In genomic region chr10:110007701-110008517, GRCh38 we compare ENCODE assay signal across 8 cellular contexts. TPM values are rescaled to one million over a fixed set of nuclear protein-coding genes. Genes with fewer than 3 reads are reported as not detected.
DNase-seq lines count a peak whose midpoint lies in the region; ATAC-seq and TF ChIP-seq lines count a peak whose summit lies in the region.

A gene with protein sequence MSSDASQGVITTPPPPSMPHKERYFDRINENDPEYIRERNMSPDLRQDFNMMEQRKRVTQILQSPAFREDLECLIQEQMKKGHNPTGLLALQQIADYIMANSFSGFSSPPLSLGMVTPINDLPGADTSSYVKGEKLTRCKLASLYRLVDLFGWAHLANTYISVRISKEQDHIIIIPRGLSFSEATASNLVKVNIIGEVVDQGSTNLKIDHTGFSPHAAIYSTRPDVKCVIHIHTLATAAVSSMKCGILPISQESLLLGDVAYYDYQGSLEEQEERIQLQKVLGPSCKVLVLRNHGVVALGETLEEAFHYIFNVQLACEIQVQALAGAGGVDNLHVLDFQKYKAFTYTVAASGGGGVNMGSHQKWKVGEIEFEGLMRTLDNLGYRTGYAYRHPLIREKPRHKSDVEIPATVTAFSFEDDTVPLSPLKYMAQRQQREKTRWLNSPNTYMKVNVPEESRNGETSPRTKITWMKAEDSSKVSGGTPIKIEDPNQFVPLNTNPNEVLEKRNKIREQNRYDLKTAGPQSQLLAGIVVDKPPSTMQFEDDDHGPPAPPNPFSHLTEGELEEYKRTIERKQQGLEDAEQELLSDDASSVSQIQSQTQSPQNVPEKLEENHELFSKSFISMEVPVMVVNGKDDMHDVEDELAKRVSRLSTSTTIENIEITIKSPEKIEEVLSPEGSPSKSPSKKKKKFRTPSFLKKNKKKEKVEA (plus strand): TSS chr10:110007984. CDS start chr10:110100654, 92,670 bp downstream.

- ATAC-seq in HG03064 (IDR thresholded peaks at IDR 0.05; ENCODE audit: low read depth, unreplicated experiment) = peak; percentile 61
- peak; percentile 85 for ATAC-seq in activated B cell treated with CpG ODN at 0.5 μM for 24 hours (ENCODE audit: low read depth)

- WGBS in spleen, 5 donors = 1 to 2% (median 1%) methylated on average over 51 to 83 of the region's 83 CpGs

- CTCF ChIA-PET in A673 (lab: Charles Lee) (interaction anchor here (0.6 kb wide), 1 partner anchor 76 kb away, joined by 3 read pairs; no protein-coding TSS in a partner anchor), activated B cell treated with CpG ODN at 0.5 μM for 24 hours (lab: Charles Lee) (interaction anchor here (0.9 to 2.2 kb wide), 7 partner anchors 11 to 124 kb away, joined by 3 to 11 read pairs (median 4); no protein-coding TSS in a partner anchor)

- H3K4me1 ChIP-seq in A673 (ENCODE audit: insufficient read depth, low read length, poor library complexity, severe bottlenecking) (peaks cover 43% of the 10 kb centered on the region), spleen (peaks cover 19 to 90% (median 56%) of the 10 kb centered on the region in 6 donors)

- H3K9me3 Mint-ChIP-seq in activated B cell treated with CpG ODN at 0.5 μM for 24 hours (no peaks in the 10 kb centered on the region), immature natural killer cell (no peaks in the 10 kb centered on the region)

- H3K27me3 Mint-ChIP-seq in activated B cell treated with CpG ODN at 0.5 μM for 24 hours (no peaks in the 10 kb centered on the region), immature natural killer cell (ENCODE audit: low read depth in 3 of 3) (peaks cover 0 to 2% (median 2%) of the 10 kb centered on the region in 3 donors)

- H3K9me3 ChIP-seq in A673 (ENCODE audit: low read depth, low read length, poor library complexity, severe bottlenecking) (no peaks in the 10 kb centered on the region), spleen (no peaks in the 10 kb centered on the region)

- H3K4me3 Mint-ChIP-seq in activated B cell treated with CpG ODN at 0.5 μM for 24 hours (no peak within 1 kb of the TSS), immature natural killer cell (no peak within 1 kb of the TSS)

- peak; percentile 68 for TF ChIP-seq POLR2A in GM18526 (IDR thresholded peaks at IDR 0.05; ENCODE audit: extremely low read depth, insufficient read length)
- peak in 1 of 3 donors; percentile 59 for TF ChIP-seq POLR2A in spleen (IDR thresholded peaks at IDR 0.05)

- H3K36me3 Mint-ChIP-seq in activated B cell treated with CpG ODN at 0.5 μM for 24 hours (ENCODE audit: low read depth) (peaks cover 5% of the 10 kb centered on the region), immature natural killer cell (no peaks in the 10 kb centered on the region)

- POLR2A ChIA-PET in A673 (lab: Charles Lee; ENCODE audit: low non-redundant PET) = interaction anchor here (0.7 kb wide), 1 partner anchor 50 kb away, joined by 6 read pairs; no protein-coding TSS in a partner anchor
- POLR2A ChIA-PET in activated B cell treated with CpG ODN at 0.5 μM for 24 hours (lab: Charles Lee) = interaction anchor here (0.5 to 2.7 kb wide), 45 partner anchors 9 to 495 kb away, joined by 3 to 71 read pairs (median 5); partner anchors contain the start of genes MXI1, SMNDC1 and XPNPEP1

- DNase-seq in A673 (ENCODE audit: low spot score) = peak; percentile 99
- peak; percentile 34 for DNase-seq in NCI-H2196 treated with DMSO at 0.1 percent for 48 hours (lab: John Stamatoyannopoulos, UW; ENCODE audit: unreplicated experiment)
- peak; percentile 94 for DNase-seq in activated B cell treated with CpG ODN at 0.5 μM for 24 hours
- peak; percentile 94 to 98 for DNase-seq in cardiac fibroblast (ENCODE audit: low read depth in 2 of 2)
- peak; percentile 93 to 95 (median 94) for DNase-seq in immature natural killer cell
- DNase-seq in spleen = peak; percentile 98

- peaks cover 54% of the 10 kb centered on the region for H3K4me1 Mint-ChIP-seq in activated B cell treated with CpG ODN at 0.5 μM for 24 hours
- peaks cover 41 to 44% of the 10 kb centered on the region in 2 donors for H3K4me1 Mint-ChIP-seq in immature natural killer cell

- BruUV-seq in A673 (replicated peaks; lab: Mats Ljungman, UMichigan) = no TSS peak

- no peak for TF ChIP-seq CTCF in A673 (conservative IDR thresholded peaks at IDR 0.05; ENCODE audit: low read depth, low read length)
- no peak for TF ChIP-seq CTCF in activated B cell treated with CpG ODN at 0.5 μM for 24 hours (IDR thresholded peaks at IDR 0.05)
- no peak for TF ChIP-seq CTCF in cardiac fibroblast (IDR thresholded peaks at IDR 0.05; ENCODE audit: low read depth, low read length)
- TF ChIP-seq CTCF in spleen (IDR thresholded peaks at IDR 0.05 in 8 of 11, conservative IDR thresholded peaks at IDR 0.05 in 3 of 11) = peak in 1 of 11 experiments; percentile 14

- H3K27me3 ChIP-seq in A673 (replicated peaks; ENCODE audit: insufficient read depth, low read depth, low read length, poor library complexity) = no peaks in the 10 kb centered on the region
- no peaks in the 10 kb centered on the region for H3K27me3 ChIP-seq in spleen (replicated peaks in 1 of 7)

- H3K36me3 ChIP-seq in A673 (ENCODE audit: insufficient read depth, low read length, poor library complexity, severe bottlenecking) = no peaks in the 10 kb centered on the region
- H3K36me3 ChIP-seq in spleen = no peaks in the 10 kb centered on the region

- H3K27ac Mint-ChIP-seq in activated B cell treated with CpG ODN at 0.5 μM for 24 hours (no peak within 1 kb of the TSS), immature natural killer cell (peak within 1 kb of the TSS in 4 of 6 donors; percentile 93 to 98 (median 97))

- H3K27ac ChIP-seq in A673 (ENCODE audit: low read depth, low read length, poor library complexity, severe bottlenecking) (peak within 1 kb of the TSS; percentile 89), spleen (peak within 1 kb of the TSS; percentile 86 to 96 (median 92))

- intact Hi-C loops in A673 (cut with micrococcal nuclease; ENCODE audit: unreplicated experiment) (loop anchor here (2.0 to 5.0 kb wide), 3 partner anchors 74 to 219 kb away; no protein-coding TSS in a partner anchor), activated B cell treated with CpG ODN at 0.5 μM for 24 hours (cut with micrococcal nuclease) (loop anchor here (1.0 to 5.0 kb wide), 19 partner anchors 12 to 911 kb away; partner anchors contain the start of genes BBIP1, DUSP5, PDCD4 and SHOC2), spleen (cut with DNase I; ENCODE audit: low total_unique reads) (no loop called here)

- H3K4me3 ChIP-seq in A673 (ENCODE audit: low read depth, low read length, poor library complexity, severe bottlenecking) (peak within 1 kb of the TSS; percentile 95), cardiac fibroblast (replicated peaks in 1 of 2; ENCODE audit: low read depth in 2 of 2, low read length in 2 of 2) (peak within 1 kb of the TSS; percentile 81 to 83), spleen (peak within 1 kb of the TSS; percentile 45 to 92 (median 78))

RNA-seq across cellular contexts. Expression of the gene that starts here (rescaled TPM):
- total RNA-seq in A673 (2021) (80.5 and 82.9 TPM in 2 replicates), activated B cell treated with CpG ODN at 0.5 μM for 24 hours (85.8 and 95.3 TPM in 2 replicates), spleen (100 to 1,000 TPM in 4 of 7 donors, 10 to 100 TPM in 3; 91.2 to 155 (median 101) TPM)
- polyA plus RNA-seq in immature natural killer cell (100 to 1,000 TPM; 336 to 513 (median 447) TPM), spleen (10 to 100 TPM; 35.0 to 55.9 (median 41.2) TPM)

Comparison
In these comparisons a context has a peak if more than half of its experiments do, and no peak if none do; other contexts are left out.
1. Peak in every context shown above with its lines: DNase-seq, ATAC-seq, H3K4me3 ChIP-seq and H3K27ac ChIP-seq.
2. RNA of the gene that starts here (polyA plus RNA-seq): 336 to 513 TPM in immature natural killer cell; 35.0 to 55.9 TPM in spleen; every median in the first group is over 4 times any median in the second.
3. DNase-seq: peak in every context shown above with its lines; median percentile 99 in A673; 98 in spleen; 96 in cardiac fibroblast; 94 in activated B cell treated with CpG ODN at 0.5 μM for 24 hours; 94 in immature natural killer cell; 34 in NCI-H2196 treated with DMSO at 0.1 percent for 48 hours.